In genomic region chr13:44271915-44272341, GRCh38 we compare ENCODE assay signal across 10 cellular contexts.
A peak's percentile ranks its signal among the peaks of the same experiment; 100 is the strongest.
DNase-seq lines count a peak whose midpoint lies in the region; ATAC-seq, FAIRE-seq and TF ChIP-seq lines count a peak whose summit lies in the region.
"Had no signal": no experiment of that assay in that cellular context is flagged by ENCODE, and none has a peak within 500 bp of the region (broad histone marks: within the 10 kb centered on the region; RNA-seq: fewer than 3 reads in every experiment).

No MANE protein-coding gene starts in this region.

- no peaks in the 10 kb centered on the region for H3K36me3 ChIP-seq in MG63
- no peaks in the 10 kb centered on the region for H3K36me3 ChIP-seq in left lung
- H3K36me3 ChIP-seq in stomach smooth muscle (ENCODE audit: control insufficient read depth in 2 of 2, insufficient read depth in 2 of 2, low read length in 2 of 2), result no peaks in the 10 kb centered on the region
- H3K36me3 ChIP-seq in small intestine (ENCODE audit: control insufficient read depth in 2 of 2, insufficient read depth in 2 of 2, low read length in 2 of 2), result no peaks in the 10 kb centered on the region

- H3K27ac Mint-ChIP-seq in central memory CD8-positive, alpha-beta T cell (ENCODE audit: low read depth), result peak overlapping the region; percentile 54
- no peak overlapping the region for H3K27ac Mint-ChIP-seq in activated CD8-positive, alpha-beta T cell treated with anti-CD3 and anti-CD28 coated beads for 36 hours
- H3K27ac Mint-ChIP-seq: activated T-cell treated with anti-CD3 and anti-CD28 coated beads, Interleukin-2, amount 50 U/mL, for 24 hours had no signal

- CTCF ChIA-PET in activated CD8-positive, alpha-beta T cell treated with anti-CD3 and anti-CD28 coated beads for 36 hours (lab: Charles Lee), result no interaction called here

- H3K4me1 Mint-ChIP-seq in central memory CD8-positive, alpha-beta T cell, result peaks cover 17% of the 10 kb centered on the region
- H3K4me1 Mint-ChIP-seq in activated CD8-positive, alpha-beta T cell treated with anti-CD3 and anti-CD28 coated beads for 36 hours (ENCODE audit: low read depth), result peaks cover 37% of the 10 kb centered on the region

- 59 to 94% (median 94%) methylated on average over 1 of the region's 1 CpG for WGBS in small intestine, 3 donors

- H3K27ac ChIP-seq in left lung (peak overlapping the region; percentile 52 to 54), stomach smooth muscle (ENCODE audit: low read length) (peak overlapping the region; percentile 93), small intestine (ENCODE audit: low read depth in 1 of 2, low read length in 1 of 2) (peak overlapping the region in 1 of 2 donors; percentile 82)

- no peak for TF ChIP-seq CTCF in left lung (IDR thresholded peaks at IDR 0.05)
- TF ChIP-seq CTCF in activated CD8-positive, alpha-beta T cell treated with anti-CD3 and anti-CD28 coated beads for 36 hours (IDR thresholded peaks at IDR 0.05), result no peak

- no peak overlapping the region for H3K4me3 Mint-ChIP-seq in central memory CD8-positive, alpha-beta T cell
- no peak overlapping the region for H3K4me3 Mint-ChIP-seq in activated CD8-positive, alpha-beta T cell treated with anti-CD3 and anti-CD28 coated beads for 36 hours
- H3K4me3 Mint-ChIP-seq: activated T-cell treated with anti-CD3 and anti-CD28 coated beads, Interleukin-2, amount 50 U/mL, for 24 hours had no signal

- H3K27me3 Mint-ChIP-seq in central memory CD8-positive, alpha-beta T cell, result peaks cover 8% of the 10 kb centered on the region
- H3K27me3 Mint-ChIP-seq in activated CD8-positive, alpha-beta T cell treated with anti-CD3 and anti-CD28 coated beads for 36 hours, result no peaks in the 10 kb centered on the region

- POLR2A ChIA-PET in activated CD8-positive, alpha-beta T cell treated with anti-CD3 and anti-CD28 coated beads for 36 hours (lab: Charles Lee), result no interaction called here

- DNase-seq in MG63, result peak; percentile 66
- no peak for DNase-seq in central memory CD8-positive, alpha-beta T cell (ENCODE audit: low spot score in 2 of 2)
- DNase-seq in left lung, result no peak
- no peak for DNase-seq in small intestine
- DNase-seq in activated T-cell treated with anti-CD3 and anti-CD28 coated beads for 4 hours, result no peak
- DNase-seq in activated CD8-positive, alpha-beta T cell treated with anti-CD3 and anti-CD28 coated beads for 36 hours, result no peak
- DNase-seq: activated T-cell treated with anti-CD3 and anti-CD28 coated beads, Interleukin-2, amount 50 U/mL, for 24 hours; GOT3 had no signal

- H3K9ac ChIP-seq in stomach smooth muscle (ENCODE audit: low read length in 2 of 2), result peak overlapping the region; percentile 42 to 61

- H3K9me3 ChIP-seq in MG63, result no peaks in the 10 kb centered on the region
- no peaks in the 10 kb centered on the region for H3K9me3 ChIP-seq in left lung
- H3K9me3 ChIP-seq in stomach smooth muscle (ENCODE audit: control insufficient read depth in 2 of 2, low read length in 2 of 2), result no peaks in the 10 kb centered on the region
- H3K9me3 ChIP-seq in small intestine (ENCODE audit: control insufficient read depth, low read depth), result no peaks in the 10 kb centered on the region

- ATAC-seq in central memory CD8-positive, alpha-beta T cell (replicated peaks; ENCODE audit: extremely low read depth, poor library complexity, severe bottlenecking), result no peak
- ATAC-seq in left lung, result no peak
- ATAC-seq in HG03039 (IDR thresholded peaks at IDR 0.05; ENCODE audit: unreplicated experiment), result no peak
- no peak for ATAC-seq in activated CD8-positive, alpha-beta T cell treated with anti-CD3 and anti-CD28 coated beads for 36 hours

- H3K27me3 ChIP-seq in MG63 (no peaks in the 10 kb centered on the region), left lung (no peaks in the 10 kb centered on the region), stomach smooth muscle (ENCODE audit: control insufficient read depth in 1 of 2, insufficient read depth in 2 of 2, low read length in 2 of 2) (no peaks in the 10 kb centered on the region), small intestine (ENCODE audit: control insufficient read depth in 2 of 2, insufficient read depth in 2 of 2, low read length in 2 of 2) (no peaks in the 10 kb centered on the region)

- FAIRE-seq in small intestine (lab: Jason Lieb, UNC), result no peak

- intact Hi-C loops in left lung (cut with DNase I), result no loop called here
- intact Hi-C loops in activated CD8-positive, alpha-beta T cell treated with anti-CD3 and anti-CD28 coated beads for 36 hours (cut with micrococcal nuclease), result no loop called here

- H3K9me3 Mint-ChIP-seq in central memory CD8-positive, alpha-beta T cell, result no peaks in the 10 kb centered on the region
- no peaks in the 10 kb centered on the region for H3K9me3 Mint-ChIP-seq in activated CD8-positive, alpha-beta T cell treated with anti-CD3 and anti-CD28 coated beads for 36 hours

- H3K36me3 Mint-ChIP-seq in central memory CD8-positive, alpha-beta T cell (ENCODE audit: insufficient read depth), result peaks cover 2% of the 10 kb centered on the region
- H3K36me3 Mint-ChIP-seq in activated CD8-positive, alpha-beta T cell treated with anti-CD3 and anti-CD28 coated beads for 36 hours (ENCODE audit: low read depth), result no peaks in the 10 kb centered on the region

- H3K4me1 ChIP-seq in left lung (peaks cover 21 to 47% of the 10 kb centered on the region in 2 donors), stomach smooth muscle (ENCODE audit: control insufficient read depth, insufficient read depth, low read length) (peaks cover 52% of the 10 kb centered on the region), small intestine (ENCODE audit: control insufficient read depth in 2 of 2, insufficient read depth in 1 of 2, low read depth in 1 of 2, low read length in 1 of 2) (peaks cover 6 to 11% of the 10 kb centered on the region in 2 donors)

- no peak overlapping the region for H3K4me3 ChIP-seq in MG63
- no peak overlapping the region for H3K4me3 ChIP-seq in left lung
- H3K4me3 ChIP-seq in stomach smooth muscle (ENCODE audit: low read length in 2 of 2), result peak overlapping the region in 1 of 2 donors; percentile 22
- no peak overlapping the region for H3K4me3 ChIP-seq in small intestine (ENCODE audit: low read depth in 1 of 2, low read length in 2 of 2)
